8 cellular contexts compared by ENCODE assay signal in genomic region chr1:157073944-157074685, GRCh38. TPM values are rescaled to one million over a fixed set of nuclear protein-coding genes. Genes with fewer than 3 reads are reported as not detected.
DNase-seq lines count a peak whose midpoint lies in the region; ATAC-seq and TF ChIP-seq lines count a peak whose summit lies in the region.

No MANE protein-coding gene starts in this region.

- no peak for TF ChIP-seq POLR2A in lower leg skin (IDR thresholded peaks at IDR 0.05)

- no peaks in the 10 kb centered on the region for H3K36me3 ChIP-seq in MG63

- H3K36me3 Mint-ChIP-seq in T-helper 2 cell treated with Interferon-gamma antibody and Interleukin-4, amounts not matched to agents 5 μg/mL and 100 μg/mL, for 36 hours (ENCODE audit: low read depth): no peaks in the 10 kb centered on the region

- peak in 1 of 3 donors; percentile 52 for TF ChIP-seq CTCF in lower leg skin (IDR thresholded peaks at IDR 0.05)

- H3K4me3 ChIP-seq in MG63 (no peak overlapping the region), lower leg skin (ENCODE audit: low read depth, poor library complexity, severe bottlenecking) (no peak overlapping the region)

- H3K4me3 Mint-ChIP-seq in T-helper 2 cell treated with Interferon-gamma antibody and Interleukin-4, amounts not matched to agents 5 μg/mL and 100 μg/mL, for 36 hours: no peak overlapping the region

- intact Hi-C loops in lower leg skin (cut with DNase I; ENCODE audit: low total_unique reads): no loop called here

- peaks cover 4% of the 10 kb centered on the region for H3K4me1 Mint-ChIP-seq in T-helper 2 cell treated with Interferon-gamma antibody and Interleukin-4, amounts not matched to agents 5 μg/mL and 100 μg/mL, for 36 hours (ENCODE audit: low read depth)

- H3K9me3 ChIP-seq in MG63: no peaks in the 10 kb centered on the region

- WGBS in lower leg skin, 2 donors: 20 to 31% methylated on average over 18 to 33 of the region's 35 CpGs

- H3K27me3 Mint-ChIP-seq in T-helper 2 cell treated with Interferon-gamma antibody and Interleukin-4, amounts not matched to agents 5 μg/mL and 100 μg/mL, for 36 hours (ENCODE audit: low read depth): peaks cover 38% of the 10 kb centered on the region

- no peaks in the 10 kb centered on the region for H3K9me3 Mint-ChIP-seq in T-helper 2 cell treated with Interferon-gamma antibody and Interleukin-4, amounts not matched to agents 5 μg/mL and 100 μg/mL, for 36 hours

- peak; percentile 89 for DNase-seq in ELF-1 (ENCODE audit: low read depth, low spot score)
- DNase-seq in MG63: peak; percentile 72
- peak; percentile 17 for DNase-seq in T-helper 2 cell treated with Interferon-gamma antibody and Interleukin-4, amounts not matched to agents 5 μg/mL and 100 μg/mL, for 36 hours (ENCODE audit: low spot score)
- DNase-seq in dermis microvascular lymphatic vessel endothelial cell (ENCODE audit: low read depth in 2 of 2): peak; percentile 50 to 73
- peak; percentile 60 to 90 for DNase-seq in lower leg skin (ENCODE audit: low spot score in 2 of 2)
- DNase-seq in stromal cell of bone marrow (ENCODE audit: low read depth): peak; percentile 45
- no peak for DNase-seq in dedifferentiated amniotic fluid mesenchymal stem cell (ENCODE audit: extremely low spot score)

- H3K27me3 ChIP-seq in MG63: peaks cover 18% of the 10 kb centered on the region

- H3K27ac Mint-ChIP-seq in T-helper 2 cell treated with Interferon-gamma antibody and Interleukin-4, amounts not matched to agents 5 μg/mL and 100 μg/mL, for 36 hours: no peak overlapping the region

- ATAC-seq in GM18519 (IDR thresholded peaks at IDR 0.05; ENCODE audit: low FRiP score, unreplicated experiment): no peak

RNA-seq across cellular contexts. Expression of gene ETV3L, which starts 25.5 kb away (rescaled TPM):
- not detected in 2 replicates for total RNA-seq in MG63 (2014; rRNA removed; shearing (Covaris generic); ENCODE audit: low replicate concordance)
- under 0.01 TPM in 1 of 2 replicates, not detected in the other for total RNA-seq in dermis microvascular lymphatic vessel endothelial cell
- not detected for total RNA-seq in lower leg skin

RNA-seq across cellular contexts. Expression of gene ARHGEF11, which starts 28.6 kb away (rescaled TPM):
- total RNA-seq in MG63 (2014; rRNA removed; shearing (Covaris generic); ENCODE audit: low replicate concordance): 15.3 and 31.2 TPM in 2 replicates
- 18.4 and 22.5 TPM in 2 replicates for total RNA-seq in dermis microvascular lymphatic vessel endothelial cell
- total RNA-seq in lower leg skin: 10 to 100 TPM; 16.3 to 30.9 (median 27.3) TPM
